Comparison of ENCODE assay signal across 14 cellular contexts in genomic region chr9:94824913-94825619, GRCh38.
A peak's percentile ranks its signal among the peaks of the same experiment; 100 is the strongest.
DNase-seq lines count a peak whose midpoint lies in the region; ATAC-seq and TF ChIP-seq lines count a peak whose summit lies in the region.
"Had no signal": no experiment of that assay in that cellular context is flagged by ENCODE, and none has a peak within 500 bp of the region (broad histone marks: within the 10 kb centered on the region; RNA-seq: fewer than 3 reads in every experiment).

No MANE protein-coding gene starts in this region.

- no peak overlapping the region for H2BK12ac ChIP-seq in H9 (ENCODE audit: insufficient read length, low read depth, low read length)

- H3K23ac ChIP-seq in H9 (ENCODE audit: insufficient read length, low read depth, low read length): no peak overlapping the region

- no peaks in the 10 kb centered on the region for H3K27me3 ChIP-seq in H9 (ENCODE audit: insufficient read depth, low read length)
- no peaks in the 10 kb centered on the region for H3K27me3 ChIP-seq in colonic mucosa
- no peaks in the 10 kb centered on the region for H3K27me3 ChIP-seq in CD4-positive, alpha-beta memory T cell (ENCODE audit: insufficient read depth, low read length)
- H3K27me3 ChIP-seq: upper lobe of right lung had no signal

- intact Hi-C loops in colonic mucosa (cut with DNase I): no loop called here
- intact Hi-C loops in CD4-positive, alpha-beta memory T cell (cut with micrococcal nuclease): no loop called here

- H3K79me1 ChIP-seq in H9 (ENCODE audit: insufficient read depth, low read depth, low read length, poor library complexity, severe bottlenecking): no peaks in the 10 kb centered on the region

- no peaks in the 10 kb centered on the region for H3K23me2 ChIP-seq in H9 (ENCODE audit: insufficient read length, low read depth, low read length, poor library complexity, severe bottlenecking)

- H3K4ac ChIP-seq in H9 (ENCODE audit: low read depth, low read length): no peak overlapping the region

- no peak overlapping the region for H4K91ac ChIP-seq in H9 (ENCODE audit: insufficient read length, low read depth, low read length)

- H4K20me1 ChIP-seq in H9 (ENCODE audit: control insufficient read depth, insufficient read depth, insufficient read length): no peaks in the 10 kb centered on the region

- no peak overlapping the region for H4K5ac ChIP-seq in H9 (ENCODE audit: insufficient read length, low read depth, low read length)

- H2AK5ac ChIP-seq in H9 (ENCODE audit: insufficient read length, low read length): no peak overlapping the region

- no peak for ATAC-seq in effector memory CD8-positive, alpha-beta T cell (replicated peaks)
- ATAC-seq in HG02798 (IDR thresholded peaks at IDR 0.05; ENCODE audit: poor library complexity, unreplicated experiment): no peak
- ATAC-seq in HG03460 (IDR thresholded peaks at IDR 0.05; ENCODE audit: unreplicated experiment): no peak
- ATAC-seq: activated CD4-positive, CD25-positive, alpha-beta regulatory T cell treated with anti-CD3 and anti-CD28 coated beads, Interleukin-2, amount 50 U/mL, for 24 hours; natural killer cell; PC-3; upper lobe of right lung had no signal

- H2AFZ ChIP-seq in H9 (ENCODE audit: low read length): no peak overlapping the region

- H3K56ac ChIP-seq in H9 (ENCODE audit: insufficient read length, low read depth, low read length): no peak overlapping the region

- no peak overlapping the region for H3K18ac ChIP-seq in H9 (ENCODE audit: insufficient read length, low read depth, low read length)

- peak overlapping the region in 2 of 3 experiments; percentile 65 to 89; a peak in 4 of 7 replicates for H3K27ac Mint-ChIP-seq in H9
- H3K27ac Mint-ChIP-seq in effector memory CD8-positive, alpha-beta T cell: no peak overlapping the region
- H3K27ac Mint-ChIP-seq in CD4-positive, alpha-beta memory T cell: peak overlapping the region in 1 of 7 donors; percentile 60
- H3K27ac Mint-ChIP-seq: dendritic cell treated with granulocyte-macrophage colony-stimulating factor and Interleukin-4, amounts not matched to agents 40 ng/mL and 50 ng/mL, for 4 days; natural killer cell had no signal

- H3K9me3 Mint-ChIP-seq in H9: no peaks in the 10 kb centered on the region
- H3K9me3 Mint-ChIP-seq in effector memory CD8-positive, alpha-beta T cell: no peaks in the 10 kb centered on the region
- H3K9me3 Mint-ChIP-seq in CD4-positive, alpha-beta memory T cell: peaks cover 0 to under 1% (median 0%) of the 10 kb centered on the region in 8 donors
- H3K9me3 Mint-ChIP-seq: dendritic cell treated with granulocyte-macrophage colony-stimulating factor and Interleukin-4, amounts not matched to agents 40 ng/mL and 50 ng/mL, for 4 days; natural killer cell had no signal

- peak overlapping the region; percentile 6 for H3K27ac ChIP-seq in H9 (ENCODE audit: insufficient read length, low read depth, low read length)
- H3K27ac ChIP-seq in colonic mucosa: peak overlapping the region; percentile 25
- H3K27ac ChIP-seq in skin epidermis: peak overlapping the region in 12 of 21 experiments; percentile 35 to 76 (median 55)
- no peak overlapping the region for H3K27ac ChIP-seq in CD4-positive, alpha-beta memory T cell (ENCODE audit: low read depth, low read length)
- H3K27ac ChIP-seq: upper lobe of right lung had no signal

- H3K4me3 ChIP-seq in colonic mucosa: no peak overlapping the region
- H3K4me3 ChIP-seq in skin epidermis: no peak overlapping the region
- no peak overlapping the region for H3K4me3 ChIP-seq in CD4-positive, alpha-beta memory T cell (ENCODE audit: low read length in 2 of 2)
- H3K4me3 ChIP-seq: upper lobe of right lung had no signal

- no peak overlapping the region for H2BK15ac ChIP-seq in H9 (ENCODE audit: low read depth, low read length)

- H3K36me3 ChIP-seq in colonic mucosa: no peaks in the 10 kb centered on the region
- H3K36me3 ChIP-seq in CD4-positive, alpha-beta memory T cell (ENCODE audit: insufficient read depth, low read length): no peaks in the 10 kb centered on the region
- H3K36me3 ChIP-seq: upper lobe of right lung had no signal

- CTCF ChIA-PET in CD4-positive, alpha-beta memory T cell (lab: Charles Lee; ENCODE audit: partially characterized antibody): interaction anchor here (1.4 kb wide), 1 partner anchor 9 kb away, joined by 4 read pairs; no protein-coding TSS in a partner anchor

- H2BK120ac ChIP-seq in H9 (ENCODE audit: low read depth, low read length, poor library complexity, severe bottlenecking): no peak overlapping the region

- WGBS in H9 (ENCODE audit: extremely low coverage, insufficient read length, low lambda C conversion rate): no CpG with 5 or more reads among the region's 12 CpGs

- H3T11ph ChIP-seq in H9 (ENCODE audit: low read length): no peak overlapping the region

- no peaks in the 10 kb centered on the region for H3K79me2 ChIP-seq in H9 (ENCODE audit: insufficient read depth, low read length)

- DNase-seq in H9: peak; percentile 47
- peak; percentile 28 for DNase-seq in colonic mucosa
- peak; percentile 52 for DNase-seq in medulla oblongata (ENCODE audit: extremely low spot score)
- DNase-seq in effector memory CD8-positive, alpha-beta T cell: no peak
- no peak for DNase-seq in CD4-positive, alpha-beta memory T cell
- DNase-seq: natural killer cell, NCI-H1092, PC-3, upper lobe of right lung had no signal

- no peak overlapping the region for H4K8ac ChIP-seq in H9 (replicated peaks; ENCODE audit: insufficient read length, low read depth, low read length)

- peaks cover 5 to 18% (median 6%) of the 10 kb centered on the region in 3 experiments; a peak in 6 of 7 replicates for H3K36me3 Mint-ChIP-seq in H9 (ENCODE audit: insufficient read depth in 1 of 3, low read depth in 3 of 3)
- no peaks in the 10 kb centered on the region for H3K36me3 Mint-ChIP-seq in effector memory CD8-positive, alpha-beta T cell (ENCODE audit: insufficient read depth)
- peaks cover 5 to 32% of the 10 kb centered on the region in 2 donors for H3K36me3 Mint-ChIP-seq in CD4-positive, alpha-beta memory T cell

- peaks cover 13% of the 10 kb centered on the region for H3K27me3 Mint-ChIP-seq in H9 (ENCODE audit: low read depth)
- no peaks in the 10 kb centered on the region for H3K27me3 Mint-ChIP-seq in effector memory CD8-positive, alpha-beta T cell
- H3K27me3 Mint-ChIP-seq in CD4-positive, alpha-beta memory T cell: no peaks in the 10 kb centered on the region
- H3K27me3 Mint-ChIP-seq: dendritic cell treated with granulocyte-macrophage colony-stimulating factor and Interleukin-4, amounts not matched to agents 40 ng/mL and 50 ng/mL, for 4 days had no signal

- H3K9ac ChIP-seq in H9 (ENCODE audit: extremely low read depth, insufficient read length, low read length) (no peak overlapping the region), colonic mucosa (ENCODE audit: low read depth in 2 of 2, low read length in 2 of 2) (peak overlapping the region in 1 of 2 donors; percentile 30)

- H3K4me2 ChIP-seq in H9 (ENCODE audit: insufficient read depth, insufficient read length, low read length): peak overlapping the region; percentile 30

- H2BK5ac ChIP-seq in H9 (ENCODE audit: insufficient read length, low read length): no peak overlapping the region

- H3K4me3 Mint-ChIP-seq in H9: peak overlapping the region in 1 of 2 experiments; percentile 74; a peak in 3 of 5 replicates
- H3K4me3 Mint-ChIP-seq in effector memory CD8-positive, alpha-beta T cell: no peak overlapping the region
- no peak overlapping the region for H3K4me3 Mint-ChIP-seq in CD4-positive, alpha-beta memory T cell
- H3K4me3 Mint-ChIP-seq: dendritic cell treated with granulocyte-macrophage colony-stimulating factor and Interleukin-4, amounts not matched to agents 40 ng/mL and 50 ng/mL, for 4 days; natural killer cell had no signal

- H3K4me1 ChIP-seq in H9 (ENCODE audit: insufficient read depth, low read length) (no peaks in the 10 kb centered on the region), colonic mucosa (no peaks in the 10 kb centered on the region)
- no peaks in the 10 kb centered on the region for H3K4me1 ChIP-seq in CD4-positive, alpha-beta memory T cell (ENCODE audit: insufficient read depth, low read length)

- H3K9me3 ChIP-seq in H9 (ENCODE audit: control insufficient read depth, low read depth, low read length): no peaks in the 10 kb centered on the region
- no peaks in the 10 kb centered on the region for H3K9me3 ChIP-seq in colonic mucosa
- H3K9me3 ChIP-seq in CD4-positive, alpha-beta memory T cell (ENCODE audit: control insufficient read depth in 1 of 2, low read length in 2 of 2): no peaks in the 10 kb centered on the region
- H3K9me3 ChIP-seq: upper lobe of right lung had no signal

- POLR2A ChIA-PET in CD4-positive, alpha-beta memory T cell (lab: Charles Lee; ENCODE audit: partially characterized antibody): no interaction called here

- no peak for TF ChIP-seq CTCF in H9 (conservative IDR thresholded peaks at IDR 0.05)
- no peak for TF ChIP-seq CTCF in colonic mucosa (IDR thresholded peaks at IDR 0.05)

- no peak overlapping the region for H2BK20ac ChIP-seq in H9 (ENCODE audit: low read depth, low read length, poor library complexity, severe bottlenecking)

- H3K4me1 Mint-ChIP-seq in H9: peaks cover 32 to 65% of the 10 kb centered on the region in 2 experiments
- peaks cover 5 to 10% of the 10 kb centered on the region in 2 donors for H3K4me1 Mint-ChIP-seq in effector memory CD8-positive, alpha-beta T cell (ENCODE audit: low read depth in 2 of 2)
- peaks cover 0 to 5% (median 1%) of the 10 kb centered on the region in 4 donors for H3K4me1 Mint-ChIP-seq in CD4-positive, alpha-beta memory T cell

- H3K14ac ChIP-seq in H9 (ENCODE audit: insufficient read depth, low read length): no peak overlapping the region

Comparison
In these comparisons a context has a peak if more than half of its experiments do, and no peak if none do; other contexts are left out.
1. DNase-seq: peak in H9 (single experiment), colonic mucosa (single experiment) and medulla oblongata (single experiment); none in effector memory CD8-positive, alpha-beta T cell (0 of 3) and CD4-positive, alpha-beta memory T cell (0 of 5).
2. H3K27ac Mint-ChIP-seq: peak in H9 (2 of 3); none in effector memory CD8-positive, alpha-beta T cell (0 of 2).